In the genomic region with DNA sequence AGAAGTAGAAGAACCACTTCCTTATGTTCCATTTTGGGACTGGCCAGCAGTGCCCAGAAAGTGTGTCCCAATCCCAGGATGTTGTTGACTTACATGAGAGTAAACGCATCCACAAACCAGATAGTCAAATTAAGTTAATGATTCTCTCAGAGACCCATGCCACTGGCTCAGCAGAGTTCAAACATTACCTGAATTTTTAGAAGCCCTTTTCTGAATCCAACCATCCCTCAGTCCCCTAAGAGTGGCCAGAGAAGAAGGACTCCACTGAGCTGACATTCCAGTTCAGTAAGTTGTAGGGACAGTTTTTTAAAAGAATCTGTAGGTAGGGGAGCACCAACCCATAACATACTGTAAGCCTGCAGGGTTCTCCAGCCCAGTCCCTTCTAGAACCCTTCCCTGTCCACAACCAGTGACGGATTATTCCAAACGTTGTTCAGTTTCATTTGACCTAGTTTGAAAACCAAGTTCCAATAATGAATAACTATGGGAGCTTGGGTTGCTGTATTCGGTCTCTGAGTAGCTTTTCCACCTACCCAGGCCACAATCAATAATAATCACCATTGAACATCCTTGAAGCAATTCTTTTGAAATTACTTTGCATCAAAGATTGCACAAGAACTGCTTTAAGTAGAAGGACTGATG, we compare ENCODE assay signal across 7 cellular contexts.
"Had no signal": no experiment of that assay in that cellular context is flagged by ENCODE, and none has a peak within 500 bp of the region (broad histone marks: within the 10 kb centered on the region; RNA-seq: fewer than 3 reads in every experiment).

No MANE protein-coding gene starts in this region.

- H2AFZ ChIP-seq: GM23338 had no signal

- FAIRE-seq: H1, H54, HTR-8/SVneo had no signal

- ATAC-seq: GM23338 had no signal

- H3K4me3 Mint-ChIP-seq: GM23338, H9, IgD-negative memory B cell had no signal

- H3K27ac Mint-ChIP-seq: GM23338, H9, IgD-negative memory B cell had no signal

- DNase-seq: H9, HCEC 1CT had no signal

- H3K4me2 ChIP-seq: GM23338 had no signal

- H3K4me3 ChIP-seq: GM23338 had no signal

- H3K9me3 Mint-ChIP-seq: IgD-negative memory B cell had no signal

- H3K4me1 Mint-ChIP-seq: GM23338 had no signal
